Comparison of ENCODE assay signal across 17 cellular contexts in genomic region chr10:110421512-110422138, GRCh38.
DNase-seq lines count a peak whose midpoint lies in the region; ATAC-seq and TF ChIP-seq lines count a peak whose summit lies in the region.
"Had no signal": no experiment of that assay in that cellular context is flagged by ENCODE, and none has a peak within 500 bp of the region (broad histone marks: within the 10 kb centered on the region; RNA-seq: fewer than 3 reads in every experiment).

No MANE protein-coding gene starts in this region.

- H3K4me2 ChIP-seq in mammary epithelial cell (ENCODE audit: insufficient read depth, low read depth, low read length): no peak overlapping the region
- H3K4me2 ChIP-seq: smooth muscle cell had no signal

- H3K4me1 ChIP-seq in mammary epithelial cell (ENCODE audit: insufficient read depth, low read length) (peaks cover 29% of the 10 kb centered on the region), suprapubic skin (peaks cover 17% of the 10 kb centered on the region)

- BruUV-seq in MCF 10A (replicated peaks; lab: Mats Ljungman, UMichigan) (no TSS peak), mammary epithelial cell (replicated peaks; lab: Mats Ljungman, UMichigan) (no TSS peak)

- intact Hi-C loops in MCF 10A (cut with micrococcal nuclease): no loop called here
- intact Hi-C loops in mammary epithelial cell (cut with micrococcal nuclease): no loop called here
- intact Hi-C loops in activated CD8-positive, alpha-beta T cell treated with anti-CD3 and anti-CD28 coated beads for 36 hours (cut with micrococcal nuclease): loop anchor here (5.0 kb wide), 1 partner anchor 109 kb away; no protein-coding TSS in a partner anchor

- in situ Hi-C loops in mammary epithelial cell (cut with MboI; ENCODE audit: low sequenced_read_pairs in 2 of 2): no loop called here

- no peak overlapping the region for H3K9ac ChIP-seq in mammary epithelial cell (ENCODE audit: insufficient read depth, low read length)

- CTCF ChIA-PET in MCF 10A (lab: Yijun Ruan, JAX): interaction anchor here (0.6 to 0.9 kb wide), 3 partner anchors 13 to 125 kb away, joined by 3 read pairs; no protein-coding TSS in a partner anchor
- CTCF ChIA-PET in mammary epithelial cell (lab: Charles Lee; ENCODE audit: low non-redundant PET): no interaction called here
- CTCF ChIA-PET in activated CD8-positive, alpha-beta T cell treated with anti-CD3 and anti-CD28 coated beads for 36 hours (lab: Charles Lee): interaction anchor here (1.1 to 1.5 kb wide), 3 partner anchors 10 to 68 kb away, joined by 3 to 8 read pairs (median 4); no protein-coding TSS in a partner anchor

- H3K36me3 Mint-ChIP-seq in MCF 10A (ENCODE audit: insufficient read depth, unreplicated experiment): peaks cover 7% of the 10 kb centered on the region
- H3K36me3 Mint-ChIP-seq in activated CD8-positive, alpha-beta T cell treated with anti-CD3 and anti-CD28 coated beads for 36 hours (ENCODE audit: low read depth): no peaks in the 10 kb centered on the region
- H3K36me3 Mint-ChIP-seq: stimulated activated memory B cell treated with anti-CD40 and anti-IgM and Interleukin-4, amounts not matched to agents 10 μg/mL and 1 μg/mL and 100 μg/mL, for 72 hours; T-cell had no signal

- WGBS in mammary epithelial cell (ENCODE audit: low coverage, missing lambda C conversion rate): 92% methylated on average over 3 of the region's 3 CpGs
- WGBS in suprapubic skin: 77% methylated on average over 3 of the region's 3 CpGs

- H3K4me1 Mint-ChIP-seq in MCF 10A (ENCODE audit: insufficient read depth, unreplicated experiment): peaks cover 29% of the 10 kb centered on the region
- peaks cover 59% of the 10 kb centered on the region for H3K4me1 Mint-ChIP-seq in activated CD8-positive, alpha-beta T cell treated with anti-CD3 and anti-CD28 coated beads for 36 hours (ENCODE audit: low read depth)

- no peak for ATAC-seq in activated CD8-positive, alpha-beta T cell treated with anti-CD3 and anti-CD28 coated beads for 36 hours
- ATAC-seq: left lung; stimulated activated memory B cell treated with anti-CD40 and anti-IgM and Interleukin-4, amounts not matched to agents 10 μg/mL and 1 μg/mL and 100 μg/mL, for 72 hours; T-cell had no signal

- H3K36me3 ChIP-seq in mammary epithelial cell (ENCODE audit: insufficient read depth, low read length): no peaks in the 10 kb centered on the region
- H3K36me3 ChIP-seq in suprapubic skin: no peaks in the 10 kb centered on the region
- H3K36me3 ChIP-seq: left lung, vagina had no signal

- peaks cover 4% of the 10 kb centered on the region for H3K9me3 ChIP-seq in mammary epithelial cell (replicated peaks; ENCODE audit: insufficient read depth, low read length)
- H3K9me3 ChIP-seq in suprapubic skin: no peaks in the 10 kb centered on the region
- H3K9me3 ChIP-seq: left lung, vagina had no signal

- no peaks in the 10 kb centered on the region for H3K79me2 ChIP-seq in mammary epithelial cell (ENCODE audit: insufficient read depth, low read length)

- DNase-seq in MCF 10A (ENCODE audit: unreplicated experiment): no peak
- no peak for DNase-seq in mammary epithelial cell
- peak; percentile 51 for DNase-seq in MV-4-11 (lab: John Stamatoyannopoulos, UW)
- DNase-seq in activated CD8-positive, alpha-beta T cell treated with anti-CD3 and anti-CD28 coated beads for 36 hours: no peak
- no peak for DNase-seq in suprapubic skin (ENCODE audit: low spot score in 2 of 2)
- DNase-seq in SW480 (ENCODE audit: low spot score): no peak
- no peak for DNase-seq in SKM-1 (lab: John Stamatoyannopoulos, UW; ENCODE audit: unreplicated experiment)
- no peak for DNase-seq in kidney tubule cell (ENCODE audit: low spot score)
- DNase-seq: activated CD4-positive, alpha-beta T cell treated with anti-CD3 and anti-CD28 coated beads, Interleukin-2, amount 50 U/mL, for 1 hour; aorta; left lung; NCI-H187 treated with DMSO at 0.1 percent for 48 hours; NCI-H446 treated with DMSO at 0.1 percent for 48 hours; T-cell had no signal

- no peak overlapping the region for H3K4me3 Mint-ChIP-seq in MCF 10A (ENCODE audit: unreplicated experiment)
- no peak overlapping the region for H3K4me3 Mint-ChIP-seq in activated CD8-positive, alpha-beta T cell treated with anti-CD3 and anti-CD28 coated beads for 36 hours
- H3K4me3 Mint-ChIP-seq: stimulated activated memory B cell treated with anti-CD40 and anti-IgM and Interleukin-4, amounts not matched to agents 10 μg/mL and 1 μg/mL and 100 μg/mL, for 72 hours; T-cell had no signal

- H3K27ac ChIP-seq in mammary epithelial cell (ENCODE audit: insufficient read depth, low read depth, low read length) (no peak overlapping the region), suprapubic skin (no peak overlapping the region)
- H3K27ac ChIP-seq: left lung, vagina had no signal

- H2AFZ ChIP-seq in mammary epithelial cell (ENCODE audit: low read depth, low read length): no peak overlapping the region

- POLR2A ChIA-PET in MCF 10A (lab: Yijun Ruan, JAX): interaction anchor here (1.9 kb wide), 1 partner anchor 11 kb away, joined by 6 read pairs; no protein-coding TSS in a partner anchor
- POLR2A ChIA-PET in activated CD8-positive, alpha-beta T cell treated with anti-CD3 and anti-CD28 coated beads for 36 hours (lab: Charles Lee): interaction anchor here (0.6 to 1.7 kb wide), 5 partner anchors 12 to 88 kb away, joined by 3 to 6 read pairs (median 3); no protein-coding TSS in a partner anchor

- H3K4me3 ChIP-seq in mammary epithelial cell (replicated peaks in 1 of 3; ENCODE audit: insufficient read depth in 1 of 3, low read depth in 2 of 3, low read length in 3 of 3) (no peak overlapping the region), suprapubic skin (no peak overlapping the region)
- H3K4me3 ChIP-seq: left lung, smooth muscle cell, vagina had no signal

- no peaks in the 10 kb centered on the region for H4K20me1 ChIP-seq in mammary epithelial cell (ENCODE audit: insufficient read depth, low read length)

- TF ChIP-seq CTCF in MCF 10A (IDR thresholded peaks at IDR 0.05; ENCODE audit: unreplicated experiment) (no peak), mammary epithelial cell (conservative IDR thresholded peaks at IDR 0.05 in 1 of 2, IDR thresholded peaks at IDR 0.05 in 1 of 2; ENCODE audit: extremely low read depth in 1 of 2, insufficient read depth in 1 of 2, low read depth in 1 of 2, low read length in 2 of 2) (no peak), suprapubic skin (IDR thresholded peaks at IDR 0.05) (no peak)
- TF ChIP-seq CTCF in activated CD8-positive, alpha-beta T cell treated with anti-CD3 and anti-CD28 coated beads for 36 hours (IDR thresholded peaks at IDR 0.05): no peak

- no peak for TF ChIP-seq POLR2A in suprapubic skin (IDR thresholded peaks at IDR 0.05)

- no peak for TF ChIP-seq EP300 in suprapubic skin (IDR thresholded peaks at IDR 0.05)

- H3K27me3 ChIP-seq in mammary epithelial cell (ENCODE audit: insufficient read depth, low read length) (no peaks in the 10 kb centered on the region), suprapubic skin (no peaks in the 10 kb centered on the region)
- H3K27me3 ChIP-seq: left lung, vagina had no signal

- dilution Hi-C loops in mammary epithelial cell (cut with HindIII; ENCODE audit: low sequenced_read_pairs): no loop called here

- H3K9me3 Mint-ChIP-seq in MCF 10A (ENCODE audit: unreplicated experiment): no peaks in the 10 kb centered on the region
- H3K9me3 Mint-ChIP-seq in activated CD8-positive, alpha-beta T cell treated with anti-CD3 and anti-CD28 coated beads for 36 hours: peaks cover 1% of the 10 kb centered on the region
- H3K9me3 Mint-ChIP-seq: stimulated activated memory B cell treated with anti-CD40 and anti-IgM and Interleukin-4, amounts not matched to agents 10 μg/mL and 1 μg/mL and 100 μg/mL, for 72 hours; T-cell had no signal

- no peaks in the 10 kb centered on the region for H3K27me3 Mint-ChIP-seq in MCF 10A (ENCODE audit: insufficient read depth, unreplicated experiment)
- no peaks in the 10 kb centered on the region for H3K27me3 Mint-ChIP-seq in activated CD8-positive, alpha-beta T cell treated with anti-CD3 and anti-CD28 coated beads for 36 hours
- H3K27me3 Mint-ChIP-seq: T-cell had no signal

- H3K27ac Mint-ChIP-seq in MCF 10A (ENCODE audit: low read depth, unreplicated experiment): peak overlapping the region; percentile 13
- peak overlapping the region; percentile 17 for H3K27ac Mint-ChIP-seq in activated CD8-positive, alpha-beta T cell treated with anti-CD3 and anti-CD28 coated beads for 36 hours
